ENCODE assay signal across 1 cellular context in genomic region chr17:75270218-75270965, GRCh38.
TF ChIP-seq lines count a peak whose summit lies in the region.

No MANE protein-coding gene starts in this region.

TF ChIP-seq in HepG2, 621 proteins besides CTCF, POLR2A, EP300 and RAD21 (continued from another document and continues in another):
- TF ChIP-seq MLX (CRISPR knock-in tag; IDR thresholded peaks at IDR 0.05) = 0 out of 2 replicates have a peak, but pooled peaks have one; percentile 13
- 0 out of 2 replicates have a peak, but pooled peaks have one; percentile 15 for TF ChIP-seq HMG20B (CRISPR knock-in tag; conservative IDR thresholded peaks at IDR 0.05)
- no peak for TF ChIP-seq ZNF318 (CRISPR knock-in tag; IDR thresholded peaks at IDR 0.05)
- peak; percentile 80 for TF ChIP-seq PHF21A (CRISPR knock-in tag; IDR thresholded peaks at IDR 0.05)
- 0 out of 2 replicates have a peak, but pooled peaks have one; percentile 18 for TF ChIP-seq ZBTB20 (CRISPR knock-in tag; IDR thresholded peaks at IDR 0.05; ENCODE audit: borderline replicate concordance, low read depth)
- 0 out of 2 replicates have a peak, but pooled peaks have one; percentile 14 for TF ChIP-seq RFX3 (CRISPR knock-in tag; IDR thresholded peaks at IDR 0.05)
- TF ChIP-seq MXD1 (CRISPR knock-in tag; IDR thresholded peaks at IDR 0.05) = peak; percentile 52; the same call in 1 of the 2 replicates
- peak; percentile 96 for TF ChIP-seq HINFP (CRISPR knock-in tag; IDR thresholded peaks at IDR 0.05; ENCODE audit: low read depth)
- TF ChIP-seq TEF (CRISPR knock-in tag; IDR thresholded peaks at IDR 0.05) = no peak
- TF ChIP-seq ZNF292 (CRISPR knock-in tag; IDR thresholded peaks at IDR 0.05; ENCODE audit: borderline replicate concordance, low read depth) = peak; percentile 92
- TF ChIP-seq SALL2 (CRISPR knock-in tag; IDR thresholded peaks at IDR 0.05) = no peak
- peak; percentile 79; the same call in 1 of the 2 replicates for TF ChIP-seq TOE1 (CRISPR knock-in tag; IDR thresholded peaks at IDR 0.05)
- TF ChIP-seq AKNA (CRISPR knock-in tag; IDR thresholded peaks at IDR 0.05; ENCODE audit: borderline replicate concordance) = no peak
- no peak for TF ChIP-seq CERS6 (CRISPR knock-in tag; IDR thresholded peaks at IDR 0.05)
- TF ChIP-seq IKZF1 (IDR thresholded peaks at IDR 0.05) = no peak
- peak; percentile 82 for TF ChIP-seq ZNF747 (CRISPR knock-in tag; IDR thresholded peaks at IDR 0.05; ENCODE audit: borderline replicate concordance)
- no peak for TF ChIP-seq ZNF12 (CRISPR knock-in tag; IDR thresholded peaks at IDR 0.05)
- TF ChIP-seq MLLT10 (CRISPR knock-in tag; IDR thresholded peaks at IDR 0.05) = no peak
- TF ChIP-seq ZNF770 (CRISPR knock-in tag; IDR thresholded peaks at IDR 0.05) = no peak
- TF ChIP-seq SAFB2 (CRISPR knock-in tag; IDR thresholded peaks at IDR 0.05; ENCODE audit: borderline replicate concordance, low read depth) = no peak
- TF ChIP-seq PITX1 (CRISPR knock-in tag; IDR thresholded peaks at IDR 0.05) = peak; percentile 79
- TF ChIP-seq ZNF253 (CRISPR knock-in tag; IDR thresholded peaks at IDR 0.05; ENCODE audit: borderline replicate concordance) = 0 out of 2 replicates have a peak, but pooled peaks have one; percentile 36
- TF ChIP-seq TFE3 (CRISPR knock-in tag; IDR thresholded peaks at IDR 0.05) = peak; percentile 29; the same call in 1 of the 2 replicates
- TF ChIP-seq ZNF766 (CRISPR knock-in tag; IDR thresholded peaks at IDR 0.05; ENCODE audit: borderline replicate concordance) = peak; percentile 95; the same call in 1 of the 2 replicates
- TF ChIP-seq CREB3 (CRISPR knock-in tag; IDR thresholded peaks at IDR 0.05) = no peak
- TF ChIP-seq TERF1 (CRISPR knock-in tag; IDR thresholded peaks at IDR 0.05) = no peak
- no peak for TF ChIP-seq PHF5A (CRISPR knock-in tag; IDR thresholded peaks at IDR 0.05; ENCODE audit: low read depth, unreplicated experiment)
- TF ChIP-seq MYC (CRISPR knock-in tag; IDR thresholded peaks at IDR 0.05; ENCODE audit: borderline replicate concordance) = no peak
